8 cellular contexts compared by ENCODE assay signal in genomic region chr4:136864580-136865185, GRCh38.
DNase-seq lines count a peak whose midpoint lies in the region; ATAC-seq, FAIRE-seq and TF ChIP-seq lines count a peak whose summit lies in the region.

No MANE protein-coding gene starts in this region.

- no peak overlapping the region for H3K27ac ChIP-seq in OCI-LY1 (ENCODE audit: low read depth, low read length, poor library complexity, severe bottlenecking)

- no peaks in the 10 kb centered on the region for H3K79me2 ChIP-seq in OCI-LY1 (ENCODE audit: insufficient read depth, low read length)

- no peak overlapping the region for H2AFZ ChIP-seq in OCI-LY1 (ENCODE audit: low read length)

- no peaks in the 10 kb centered on the region for H3F3A ChIP-seq in OCI-LY1 (ENCODE audit: insufficient read depth, low read length)

- H3K9me2 ChIP-seq in OCI-LY1 (ENCODE audit: low read depth, low read length), result no peaks in the 10 kb centered on the region

- no peak for TF ChIP-seq EP300 in Ishikawa (IDR thresholded peaks at IDR 0.05; ENCODE audit: borderline replicate concordance)

- H3K4me1 Mint-ChIP-seq in T-helper 17 cell, result no peaks in the 10 kb centered on the region

- no peaks in the 10 kb centered on the region for H3K36me3 Mint-ChIP-seq in T-helper 17 cell (ENCODE audit: low read depth)

- H3K9me3 ChIP-seq in OCI-LY1 (ENCODE audit: low read length) (no peaks in the 10 kb centered on the region), T-helper 17 cell (ENCODE audit: control insufficient read depth, low read length, poor library complexity, severe bottlenecking) (no peaks in the 10 kb centered on the region)

- H4K20me1 ChIP-seq in OCI-LY1 (ENCODE audit: insufficient read depth, low read length), result no peaks in the 10 kb centered on the region

- H3K4me2 ChIP-seq in OCI-LY1 (ENCODE audit: low read length), result no peak overlapping the region

- H3K36me3 ChIP-seq in OCI-LY1 (ENCODE audit: insufficient read depth, low read length), result no peaks in the 10 kb centered on the region

- no peak overlapping the region for H3K4me3 ChIP-seq in OCI-LY1 (ENCODE audit: low read depth, low read length, poor library complexity, severe bottlenecking)

- H3K9ac ChIP-seq in OCI-LY1 (ENCODE audit: low read length), result no peak overlapping the region

- no peak overlapping the region for H3K27ac Mint-ChIP-seq in T-helper 17 cell

- peak; percentile 76 for TF ChIP-seq CTCF in OCI-LY1 (IDR thresholded peaks at IDR 0.05; ENCODE audit: low read length)

- peak; percentile 92 for TF ChIP-seq RAD21 in Ishikawa (IDR thresholded peaks at IDR 0.05; ENCODE audit: low read depth)

- H3K4me1 ChIP-seq in OCI-LY1 (ENCODE audit: insufficient read depth, low read length, severe bottlenecking), result no peaks in the 10 kb centered on the region

- peak; percentile 92 for FAIRE-seq in colon (lab: Jason Lieb, UNC)

- ATAC-seq in GM21825 (IDR thresholded peaks at IDR 0.05; ENCODE audit: unreplicated experiment) (peak; percentile 94), T-helper 17 cell (no peak)

- no peak overlapping the region for H3K4me3 Mint-ChIP-seq in T-helper 17 cell

- H3K27me3 Mint-ChIP-seq in T-helper 17 cell, result no peaks in the 10 kb centered on the region

- peak; percentile 23 for DNase-seq in stimulated activated CD4-positive, alpha-beta T cell treated with anti-CD3 and anti-CD28 coated beads, Interleukin-15, amount 100 ng/mL, for 24 hours
- DNase-seq in stimulated activated CD4-positive, alpha-beta T cell treated with anti-CD3 and anti-CD28 coated beads, Interleukin-12 subunit alpha, Interleukin-12 subunit beta, amount 100 ng/mL, for 4 hours, result no peak
- DNase-seq in lung microvascular endothelial cell (ENCODE audit: low read depth in 2 of 2) (peak; percentile 61 to 78), T-helper 17 cell (no peak)

- H3K27me3 ChIP-seq in OCI-LY1 (ENCODE audit: insufficient read depth, low read length), result no peaks in the 10 kb centered on the region

TF ChIP-seq in Ishikawa, 13 proteins besides CTCF, POLR2A, EP300 and RAD21:
- no peak for TF ChIP-seq TAF1 (IDR thresholded peaks at IDR 0.05; ENCODE audit: low read depth)
- no peak for TF ChIP-seq CEBPB (IDR thresholded peaks at IDR 0.05)
- no peak for TF ChIP-seq ZBTB7A (IDR thresholded peaks at IDR 0.05; ENCODE audit: low read depth)
- no peak for TF ChIP-seq REST (IDR thresholded peaks at IDR 0.05; ENCODE audit: low read depth)
- TF ChIP-seq CREB1 (IDR thresholded peaks at IDR 0.05; ENCODE audit: low read depth), result no peak
- no peak for TF ChIP-seq YY1 (IDR thresholded peaks at IDR 0.05; ENCODE audit: low read depth)
- TF ChIP-seq EGR1 (IDR thresholded peaks at IDR 0.05), result no peak
- no peak for TF ChIP-seq FOXM1 (IDR thresholded peaks at IDR 0.05; ENCODE audit: borderline replicate concordance, low read depth)
- TF ChIP-seq TCF12 (IDR thresholded peaks at IDR 0.05; ENCODE audit: low read depth), result no peak
- TF ChIP-seq USF1 (IDR thresholded peaks at IDR 0.05), result no peak
- TF ChIP-seq MAX (IDR thresholded peaks at IDR 0.05), result no peak
- no peak for TF ChIP-seq TEAD4 (IDR thresholded peaks at IDR 0.05)
- TF ChIP-seq NFIC (IDR thresholded peaks at IDR 0.05), result no peak

Comparison
In these comparisons a context has a peak if more than half of its experiments do, and no peak if none do; other contexts are left out.
1. DNase-seq: peak in stimulated activated CD4-positive, alpha-beta T cell treated with anti-CD3 and anti-CD28 coated beads, Interleukin-15, amount 100 ng/mL, for 24 hours (single experiment) and lung microvascular endothelial cell (2 of 2); none in stimulated activated CD4-positive, alpha-beta T cell treated with anti-CD3 and anti-CD28 coated beads, Interleukin-12 subunit alpha, Interleukin-12 subunit beta, amount 100 ng/mL, for 4 hours (single experiment) and T-helper 17 cell (0 of 3).